In the genomic region with DNA sequence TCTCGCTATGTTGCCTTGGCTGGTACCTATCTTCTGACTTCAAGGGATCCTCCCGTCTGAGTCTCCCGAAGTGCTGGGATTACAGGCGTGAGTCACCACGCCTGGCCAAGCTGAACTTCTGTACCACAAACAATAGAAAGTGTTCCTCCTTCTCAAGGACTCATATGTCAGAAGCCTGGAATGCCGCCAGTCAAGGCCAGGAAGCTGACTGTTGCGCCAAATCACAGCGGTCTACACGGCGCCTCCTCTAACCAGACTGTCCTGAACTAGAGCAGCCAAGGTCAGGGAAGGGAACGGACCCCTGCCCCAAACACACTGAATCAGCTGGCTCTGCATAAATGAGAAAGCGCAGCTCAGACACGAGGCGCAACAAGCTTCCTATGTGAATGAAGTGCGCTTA, we compare ENCODE assay signal across 11 cellular contexts. TPM values are rescaled to one million over a fixed set of nuclear protein-coding genes. Genes with fewer than 3 reads are reported as not detected.
DNase-seq lines count a peak whose midpoint lies in the region; ATAC-seq and TF ChIP-seq lines count a peak whose summit lies in the region.
"Had no signal": no experiment of that assay in that cellular context is flagged by ENCODE, and none has a peak within 500 bp of the region (broad histone marks: within the 10 kb centered on the region; RNA-seq: fewer than 3 reads in every experiment).

No MANE protein-coding gene starts in this region.

- H3K4me1 Mint-ChIP-seq in activated T-helper 1 cell treated with anti-CD3 and anti-CD28 coated beads, Interleukin-12 subunit alpha, Interleukin-12 subunit beta, Interleukin-2, Interleukin-4 antibody, amounts not matched to agents 30 ng/mL and 10 ng/mL and 1 ng/mL, durations not matched to agents 14 hours and 24 hours and 36 hours (ENCODE audit: low read depth), result no peaks in the 10 kb centered on the region
- no peaks in the 10 kb centered on the region for H3K4me1 Mint-ChIP-seq in activated naive CD4-positive, alpha-beta T cell treated with anti-CD3 and anti-CD28 coated beads for 36 hours (ENCODE audit: low read depth)

- TF ChIP-seq CTCF in Peyer's patch (IDR thresholded peaks at IDR 0.05) (no peak), fibroblast of lung (conservative IDR thresholded peaks at IDR 0.05 in 1 of 2, IDR thresholded peaks at IDR 0.05 in 1 of 2; ENCODE audit: low read depth in 1 of 2, low read length in 2 of 2) (no peak), omental fat pad (IDR thresholded peaks at IDR 0.05) (no peak), GM20000 (IDR thresholded peaks at IDR 0.05; ENCODE audit: extremely low read depth, missing control alignments) (no peak)

- H3K4me3 Mint-ChIP-seq in activated T-helper 1 cell treated with anti-CD3 and anti-CD28 coated beads, Interleukin-12 subunit alpha, Interleukin-12 subunit beta, Interleukin-2, Interleukin-4 antibody, amounts not matched to agents 30 ng/mL and 10 ng/mL and 1 ng/mL, durations not matched to agents 14 hours and 24 hours and 36 hours, result no peak overlapping the region
- no peak overlapping the region for H3K4me3 Mint-ChIP-seq in activated naive CD4-positive, alpha-beta T cell treated with anti-CD3 and anti-CD28 coated beads for 36 hours
- H3K4me3 Mint-ChIP-seq: central memory CD8-positive, alpha-beta T cell; neural crest cell had no signal

- CTCF ChIA-PET in activated naive CD4-positive, alpha-beta T cell treated with anti-CD3 and anti-CD28 coated beads for 36 hours (lab: Charles Lee), result no interaction called here

- no peak overlapping the region for H2AFZ ChIP-seq in fibroblast of lung (ENCODE audit: low read length)

- no peak overlapping the region for H3K4me2 ChIP-seq in fibroblast of lung (ENCODE audit: extremely low read depth, insufficient read depth, low read length)

- peaks cover 6% of the 10 kb centered on the region for H3K27me3 Mint-ChIP-seq in activated T-helper 1 cell treated with anti-CD3 and anti-CD28 coated beads, Interleukin-12 subunit alpha, Interleukin-12 subunit beta, Interleukin-2, Interleukin-4 antibody, amounts not matched to agents 30 ng/mL and 10 ng/mL and 1 ng/mL, durations not matched to agents 14 hours and 24 hours and 36 hours (ENCODE audit: insufficient read depth)
- no peaks in the 10 kb centered on the region for H3K27me3 Mint-ChIP-seq in activated naive CD4-positive, alpha-beta T cell treated with anti-CD3 and anti-CD28 coated beads for 36 hours (ENCODE audit: low read depth)

- H3K27ac ChIP-seq in Peyer's patch (peak overlapping the region in 2 of 4 donors; percentile 60 to 88), fibroblast of lung (ENCODE audit: insufficient read depth, low read length) (no peak overlapping the region)
- H3K27ac ChIP-seq: suprapubic skin had no signal

- no peak overlapping the region for H3K27ac Mint-ChIP-seq in activated T-helper 1 cell treated with anti-CD3 and anti-CD28 coated beads, Interleukin-12 subunit alpha, Interleukin-12 subunit beta, Interleukin-2, Interleukin-4 antibody, amounts not matched to agents 30 ng/mL and 10 ng/mL and 1 ng/mL, durations not matched to agents 14 hours and 24 hours and 36 hours
- no peak overlapping the region for H3K27ac Mint-ChIP-seq in activated naive CD4-positive, alpha-beta T cell treated with anti-CD3 and anti-CD28 coated beads for 36 hours

- H3K79me2 ChIP-seq in fibroblast of lung (ENCODE audit: control insufficient read depth, insufficient read depth, low read length), result no peaks in the 10 kb centered on the region

- DNase-seq in AG20443 (ENCODE audit: low spot score) (peak; percentile 66), Peyer's patch (peak; percentile 39 to 94 (median 86)), fibroblast of lung (ENCODE audit: low read depth in 2 of 2) (peak; percentile 89 to 97), omental fat pad (ENCODE audit: low spot score) (peak; percentile 58), GM20000 (ENCODE audit: low spot score) (no peak), NOMO-1 treated with DMSO at 0.1 percent for 48 hours (lab: John Stamatoyannopoulos, UW; ENCODE audit: unreplicated experiment) (no peak)
- no peak for DNase-seq in activated T-helper 1 cell treated with anti-CD3 and anti-CD28 coated beads, Interleukin-12 subunit alpha, Interleukin-12 subunit beta, Interleukin-2, Interleukin-4 antibody, amounts not matched to agents 30 ng/mL and 10 ng/mL and 1 ng/mL, durations not matched to agents 14 hours and 24 hours and 36 hours (ENCODE audit: low spot score)
- no peak for DNase-seq in activated naive CD4-positive, alpha-beta T cell treated with anti-CD3 and anti-CD28 coated beads for 36 hours

- H3K4me1 ChIP-seq in Peyer's patch (peaks cover 0 to 54% (median 0%) of the 10 kb centered on the region in 4 donors), fibroblast of lung (ENCODE audit: control insufficient read depth, extremely low read depth, insufficient read depth, low read length) (no peaks in the 10 kb centered on the region)
- H3K4me1 ChIP-seq: suprapubic skin had no signal

- intact Hi-C loops in activated T-helper 1 cell treated with anti-CD3 and anti-CD28 coated beads, Interleukin-12 subunit alpha, Interleukin-12 subunit beta, Interleukin-2, Interleukin-4 antibody, amounts not matched to agents 30 ng/mL and 10 ng/mL and 1 ng/mL, durations not matched to agents 14 hours and 24 hours and 36 hours (cut with micrococcal nuclease), result no loop called here
- intact Hi-C loops in activated naive CD4-positive, alpha-beta T cell treated with anti-CD3 and anti-CD28 coated beads for 36 hours (cut with micrococcal nuclease), result no loop called here

- peaks cover 6% of the 10 kb centered on the region for H3K9me3 Mint-ChIP-seq in activated T-helper 1 cell treated with anti-CD3 and anti-CD28 coated beads, Interleukin-12 subunit alpha, Interleukin-12 subunit beta, Interleukin-2, Interleukin-4 antibody, amounts not matched to agents 30 ng/mL and 10 ng/mL and 1 ng/mL, durations not matched to agents 14 hours and 24 hours and 36 hours
- peaks cover 7% of the 10 kb centered on the region for H3K9me3 Mint-ChIP-seq in activated naive CD4-positive, alpha-beta T cell treated with anti-CD3 and anti-CD28 coated beads for 36 hours
- H3K9me3 Mint-ChIP-seq: central memory CD8-positive, alpha-beta T cell had no signal

- H3K9me3 ChIP-seq in Peyer's patch (no peaks in the 10 kb centered on the region), fibroblast of lung (ENCODE audit: control insufficient read depth, insufficient read depth, low read depth, low read length) (no peaks in the 10 kb centered on the region)
- H3K9me3 ChIP-seq: suprapubic skin had no signal

- H3K36me3 ChIP-seq in Peyer's patch, result no peaks in the 10 kb centered on the region
- H3K36me3 ChIP-seq in fibroblast of lung (ENCODE audit: control insufficient read depth, insufficient read depth, low read length), result no peaks in the 10 kb centered on the region
- H3K36me3 ChIP-seq: suprapubic skin had no signal

- no peak overlapping the region for H3K9ac ChIP-seq in fibroblast of lung (ENCODE audit: insufficient read depth, low read length)

- peak overlapping the region in 1 of 4 donors; percentile 22 for H3K4me3 ChIP-seq in Peyer's patch
- no peak overlapping the region for H3K4me3 ChIP-seq in fibroblast of lung (replicated peaks in 1 of 4; ENCODE audit: control extremely low read depth in 1 of 4, insufficient read depth in 1 of 4, low read depth in 3 of 4, low read length in 4 of 4)
- H3K4me3 ChIP-seq: suprapubic skin had no signal

- ATAC-seq in omental fat pad (ENCODE audit: low FRiP score), result peak; percentile 70

- no peaks in the 10 kb centered on the region for H4K20me1 ChIP-seq in fibroblast of lung (ENCODE audit: control insufficient read depth, extremely low read depth, insufficient read depth, low read length)

- H3K27me3 ChIP-seq in Peyer's patch, result no peaks in the 10 kb centered on the region
- H3K27me3 ChIP-seq in fibroblast of lung (ENCODE audit: control insufficient read depth, insufficient read depth, low read length), result no peaks in the 10 kb centered on the region
- H3K27me3 ChIP-seq: suprapubic skin had no signal

- peaks cover 10% of the 10 kb centered on the region for H3K36me3 Mint-ChIP-seq in activated T-helper 1 cell treated with anti-CD3 and anti-CD28 coated beads, Interleukin-12 subunit alpha, Interleukin-12 subunit beta, Interleukin-2, Interleukin-4 antibody, amounts not matched to agents 30 ng/mL and 10 ng/mL and 1 ng/mL, durations not matched to agents 14 hours and 24 hours and 36 hours (ENCODE audit: low read depth)
- peaks cover 8% of the 10 kb centered on the region for H3K36me3 Mint-ChIP-seq in activated naive CD4-positive, alpha-beta T cell treated with anti-CD3 and anti-CD28 coated beads for 36 hours (ENCODE audit: low read depth)

- TF ChIP-seq POLR2A in Peyer's patch (IDR thresholded peaks at IDR 0.05), result peak in 1 of 2 donors; percentile 22

RNA-seq across cellular contexts. Expression of a gene that starts 14.6 kb away (rescaled TPM):
- total RNA-seq in Peyer's patch (10 to 100 TPM; 15.7 to 69.1 (median 62.2) TPM), fibroblast of lung (3.5 and 5.6 TPM in 2 replicates), omental fat pad (10 to 100 TPM; 34.7 to 67.9 (median 49.4) TPM)
- 1.3 and 4.3 TPM in 2 replicates for polyA plus RNA-seq in fibroblast of lung
- 1.6 and 5.6 TPM in 2 replicates for polyA plus RNA-seq in fibroblast of lung (2012)
- 0.85 and 3.3 TPM in 2 replicates for polyA minus RNA-seq in fibroblast of lung (ENCODE audit: low replicate concordance)
- 1.1 and 1.5 TPM in 2 replicates for total RNA-seq in activated T-helper 1 cell treated with anti-CD3 and anti-CD28 coated beads, Interleukin-12 subunit alpha, Interleukin-12 subunit beta, Interleukin-2, Interleukin-4 antibody, amounts not matched to agents 30 ng/mL and 10 ng/mL and 1 ng/mL, durations not matched to agents 14 hours and 24 hours and 36 hours
- 1 to 10 TPM; 1.4 to 1.5 TPM for total RNA-seq in activated naive CD4-positive, alpha-beta T cell treated with anti-CD3 and anti-CD28 coated beads for 36 hours

Comparison
In these comparisons a context has a peak if more than half of its experiments do, and no peak if none do; other contexts are left out.
1. DNase-seq: peak in AG20443 (single experiment), Peyer's patch (3 of 3), fibroblast of lung (2 of 2) and omental fat pad (single experiment); none in GM20000 (single experiment), activated T-helper 1 cell treated with anti-CD3 and anti-CD28 coated beads, Interleukin-12 subunit alpha, Interleukin-12 subunit beta, Interleukin-2, Interleukin-4 antibody, amounts not matched to agents 30 ng/mL and 10 ng/mL and 1 ng/mL, durations not matched to agents 14 hours and 24 hours and 36 hours (single experiment), NOMO-1 treated with DMSO at 0.1 percent for 48 hours (single experiment) and activated naive CD4-positive, alpha-beta T cell treated with anti-CD3 and anti-CD28 coated beads for 36 hours (single experiment).